In genomic region chr17:11940904-11941303, GRCh38 we compare ENCODE assay signal across 9 cellular contexts.
"Had no signal": no experiment of that assay in that cellular context is flagged by ENCODE, and none has a peak within 500 bp of the region (broad histone marks: within the 10 kb centered on the region; RNA-seq: fewer than 3 reads in every experiment).

No MANE protein-coding gene starts in this region.

- ATAC-seq: GM23338, K562 had no signal

- DNase-seq: H9, HCEC 1CT, IMR-90, KG1 had no signal

- H3K27ac Mint-ChIP-seq: GM23338, H9 had no signal

- FAIRE-seq: H1, H54, HTR-8/SVneo, K562 had no signal

- H3K4me1 Mint-ChIP-seq: GM23338 had no signal

- H3K4me3 Mint-ChIP-seq: GM23338, H9 had no signal

- H3K4me3 ChIP-seq: GM23338, K562 had no signal

- H3K9me3 Mint-ChIP-seq: H9 had no signal
